Comparison of ENCODE assay signal across 12 cellular contexts in the genomic region with DNA sequence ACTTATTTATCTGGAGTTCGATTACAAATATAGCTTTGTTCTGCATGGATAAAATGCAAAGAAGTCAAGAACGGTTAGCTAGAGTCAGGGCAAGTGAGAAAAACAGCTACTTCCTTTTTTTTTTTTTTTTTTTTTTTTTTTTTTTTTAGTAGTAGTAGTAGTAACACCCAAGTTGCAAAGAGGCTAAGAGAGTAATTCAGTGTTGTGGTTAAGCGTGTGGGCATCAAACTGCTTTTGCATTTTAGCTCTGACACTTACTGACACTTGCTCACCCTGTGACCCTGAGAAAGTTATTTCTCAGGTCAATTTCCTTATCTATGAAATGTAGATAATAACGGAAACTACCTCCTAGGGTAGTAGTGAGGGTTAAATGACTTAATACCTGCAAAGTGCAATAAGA.
DNase-seq lines count a peak whose midpoint lies in the region; ATAC-seq and TF ChIP-seq lines count a peak whose summit lies in the region.
"Had no signal": no experiment of that assay in that cellular context is flagged by ENCODE, and none has a peak within 500 bp of the region (broad histone marks: within the 10 kb centered on the region; RNA-seq: fewer than 3 reads in every experiment).

No MANE protein-coding gene starts in this region.

- H3K36me3 ChIP-seq in DOHH2 (ENCODE audit: control insufficient read depth, low read length), result peaks cover 20% of the 10 kb centered on the region
- H3K36me3 ChIP-seq: SJSA1 had no signal

- H4K20me1 ChIP-seq in DOHH2 (ENCODE audit: control insufficient read depth, insufficient read depth, low read depth, low read length), result no peaks in the 10 kb centered on the region

- H3K9me3 Mint-ChIP-seq in activated T-helper 1 cell treated with anti-CD3 and anti-CD28 coated beads, Interleukin-12 subunit alpha, Interleukin-12 subunit beta, Interleukin-2, Interleukin-4 antibody, amounts not matched to agents 30 ng/mL and 10 ng/mL and 1 ng/mL, durations not matched to agents 14 hours and 24 hours and 36 hours, result no peaks in the 10 kb centered on the region

- H3K27ac ChIP-seq in DOHH2 (ENCODE audit: low read depth, low read length), result peak overlapping the region; percentile 99
- H3K27ac ChIP-seq in RWPE1, result no peak overlapping the region
- H3K27ac ChIP-seq: SJSA1 had no signal

- H3K9me2 ChIP-seq in DOHH2 (replicated peaks; ENCODE audit: control insufficient read depth, low read length), result no peaks in the 10 kb centered on the region

- H3K79me2 ChIP-seq in DOHH2 (ENCODE audit: control insufficient read depth, low read length), result peaks cover 74% of the 10 kb centered on the region

- no peaks in the 10 kb centered on the region for H3K36me3 Mint-ChIP-seq in activated T-helper 1 cell treated with anti-CD3 and anti-CD28 coated beads, Interleukin-12 subunit alpha, Interleukin-12 subunit beta, Interleukin-2, Interleukin-4 antibody, amounts not matched to agents 30 ng/mL and 10 ng/mL and 1 ng/mL, durations not matched to agents 14 hours and 24 hours and 36 hours (ENCODE audit: low read depth)

- no peaks in the 10 kb centered on the region for H3K27me3 ChIP-seq in DOHH2 (ENCODE audit: control insufficient read depth, low read length)
- H3K27me3 ChIP-seq: SJSA1 had no signal

- intact Hi-C loops in activated T-helper 1 cell treated with anti-CD3 and anti-CD28 coated beads, Interleukin-12 subunit alpha, Interleukin-12 subunit beta, Interleukin-2, Interleukin-4 antibody, amounts not matched to agents 30 ng/mL and 10 ng/mL and 1 ng/mL, durations not matched to agents 14 hours and 24 hours and 36 hours (cut with micrococcal nuclease), result loop anchor here (1.0 to 2.0 kb wide), 4 partner anchors 10 to 78 kb away; no protein-coding TSS in a partner anchor

- H3F3A ChIP-seq in DOHH2 (ENCODE audit: control insufficient read depth, insufficient read depth), result peaks cover 50% of the 10 kb centered on the region

- DNase-seq in activated T-helper 1 cell treated with anti-CD3 and anti-CD28 coated beads, Interleukin-12 subunit alpha, Interleukin-12 subunit beta, Interleukin-2, Interleukin-4 antibody, amounts not matched to agents 30 ng/mL and 10 ng/mL and 1 ng/mL, durations not matched to agents 14 hours and 24 hours and 36 hours (ENCODE audit: low spot score), result no peak
- DNase-seq in amygdala (lab: John Stamatoyannopoulos, UW) (no peak), DMS53 (lab: John Stamatoyannopoulos, UW) (no peak), SK-N-DZ (ENCODE audit: low spot score) (no peak), RWPE1 (ENCODE audit: low spot score) (no peak)
- DNase-seq: activated T-cell treated with anti-CD3 and anti-CD28 coated beads for 4 hours, mucosa of descending colon, NCI-H2081 had no signal

- H3K4me3 Mint-ChIP-seq in activated T-helper 1 cell treated with anti-CD3 and anti-CD28 coated beads, Interleukin-12 subunit alpha, Interleukin-12 subunit beta, Interleukin-2, Interleukin-4 antibody, amounts not matched to agents 30 ng/mL and 10 ng/mL and 1 ng/mL, durations not matched to agents 14 hours and 24 hours and 36 hours, result no peak overlapping the region

- TF ChIP-seq CTCF in DOHH2 (IDR thresholded peaks at IDR 0.05; ENCODE audit: low read depth, low read length, poor library complexity, severe bottlenecking), result no peak
- no peak for TF ChIP-seq CTCF in RWPE1 (conservative IDR thresholded peaks at IDR 0.05; ENCODE audit: low read depth)

- peak overlapping the region; percentile 90 for H3K4me2 ChIP-seq in DOHH2 (ENCODE audit: low read length)

- H3K27me3 Mint-ChIP-seq in activated T-helper 1 cell treated with anti-CD3 and anti-CD28 coated beads, Interleukin-12 subunit alpha, Interleukin-12 subunit beta, Interleukin-2, Interleukin-4 antibody, amounts not matched to agents 30 ng/mL and 10 ng/mL and 1 ng/mL, durations not matched to agents 14 hours and 24 hours and 36 hours (ENCODE audit: insufficient read depth), result peaks cover 11% of the 10 kb centered on the region

- no peaks in the 10 kb centered on the region for H3K9me3 ChIP-seq in DOHH2 (ENCODE audit: control insufficient read depth, insufficient read depth, low read length)
- H3K9me3 ChIP-seq: mucosa of descending colon, SJSA1 had no signal

- ATAC-seq in GM19467 (IDR thresholded peaks at IDR 0.05; ENCODE audit: unreplicated experiment) (peak; percentile 75), HG03469 (IDR thresholded peaks at IDR 0.05; ENCODE audit: unreplicated experiment) (peak; percentile 84)
- ATAC-seq: mucosa of descending colon had no signal

- H3K4me1 Mint-ChIP-seq in activated T-helper 1 cell treated with anti-CD3 and anti-CD28 coated beads, Interleukin-12 subunit alpha, Interleukin-12 subunit beta, Interleukin-2, Interleukin-4 antibody, amounts not matched to agents 30 ng/mL and 10 ng/mL and 1 ng/mL, durations not matched to agents 14 hours and 24 hours and 36 hours (ENCODE audit: low read depth), result peaks cover 37% of the 10 kb centered on the region

- peak overlapping the region; percentile 70 for H3K4me3 ChIP-seq in DOHH2 (ENCODE audit: low read length)
- H3K4me3 ChIP-seq: mucosa of descending colon, SJSA1 had no signal

- CTCF ChIA-PET in RWPE1 (lab: Yijun Ruan, JAX), result interaction anchor here (0.6 to 0.7 kb wide), 2 partner anchors 10 to 193 kb away, joined by 3 read pairs; no protein-coding TSS in a partner anchor

- POLR2A ChIA-PET in RWPE1 (lab: Yijun Ruan, JAX; ENCODE audit: low non-redundant PET), result no interaction called here

- H3K4me1 ChIP-seq in DOHH2 (ENCODE audit: control insufficient read depth, low read length), result peaks cover 97% of the 10 kb centered on the region

- peak overlapping the region; percentile 1 for H3K27ac Mint-ChIP-seq in activated T-helper 1 cell treated with anti-CD3 and anti-CD28 coated beads, Interleukin-12 subunit alpha, Interleukin-12 subunit beta, Interleukin-2, Interleukin-4 antibody, amounts not matched to agents 30 ng/mL and 10 ng/mL and 1 ng/mL, durations not matched to agents 14 hours and 24 hours and 36 hours
